8 cellular contexts compared by ENCODE assay signal in genomic region chr22:21657361-21658118, GRCh38. TPM values are rescaled to one million over a fixed set of nuclear protein-coding genes. Genes with fewer than 3 reads are reported as not detected.
DNase-seq lines count a peak whose midpoint lies in the region; ATAC-seq lines count a peak whose summit lies in the region.

No MANE protein-coding gene starts in this region.

- peak overlapping the region; percentile 75 for H2AFZ ChIP-seq in ACC112 (ENCODE audit: low read length, unreplicated experiment)

- H3K36me3 Mint-ChIP-seq in activated CD4-positive, alpha-beta T cell treated with anti-CD3 and anti-CD28 coated beads for 36 hours (ENCODE audit: low read depth): peaks cover 10% of the 10 kb centered on the region

- WGBS in mesodermal cell (ENCODE audit: insufficient coverage in 2 of 2), 2 experiments: 1% methylated on average over 58 to 60 of the region's 86 CpGs

- H3K4me1 Mint-ChIP-seq in activated CD4-positive, alpha-beta T cell treated with anti-CD3 and anti-CD28 coated beads for 36 hours: peaks cover 13% of the 10 kb centered on the region

- H3K36me3 ChIP-seq in ACC112 (ENCODE audit: insufficient read depth, low read length) (no peaks in the 10 kb centered on the region), mesodermal cell (ENCODE audit: control insufficient read depth, insufficient read depth, low read length) (peaks cover 22% of the 10 kb centered on the region)

- ATAC-seq in GM18858 (IDR thresholded peaks at IDR 0.05; ENCODE audit: unreplicated experiment) (peak; percentile 52), HG03175 (IDR thresholded peaks at IDR 0.05; ENCODE audit: unreplicated experiment) (peak; percentile 65)
- ATAC-seq in activated CD4-positive, alpha-beta T cell treated with anti-CD3 and anti-CD28 coated beads for 36 hours: peak; percentile 92

- H3K9me3 ChIP-seq in mesodermal cell (ENCODE audit: control insufficient read depth, low read length): no peaks in the 10 kb centered on the region

- H3K4me1 ChIP-seq in ACC112 (ENCODE audit: control insufficient read depth, insufficient read depth, low read length, unreplicated experiment) (peaks cover 4% of the 10 kb centered on the region), mesodermal cell (ENCODE audit: control insufficient read depth, insufficient read depth, low read length, poor library complexity, severe bottlenecking) (peaks cover 5% of the 10 kb centered on the region)

- H3K27me3 ChIP-seq in ACC112 (ENCODE audit: insufficient read depth, low read length): no peaks in the 10 kb centered on the region

- POLR2A ChIA-PET in activated CD4-positive, alpha-beta T cell treated with anti-CD3 and anti-CD28 coated beads for 36 hours (lab: Charles Lee): interaction anchor here (0.6 kb wide), 1 partner anchor 11 kb away, joined by 4 read pairs; no protein-coding TSS in a partner anchor

- H3K27ac ChIP-seq in ACC112 (ENCODE audit: low read depth, low read length) (no peak overlapping the region), mesodermal cell (ENCODE audit: low read depth, low read length, severe bottlenecking) (peak overlapping the region; percentile 53)

- H3K27ac Mint-ChIP-seq in activated CD4-positive, alpha-beta T cell treated with anti-CD3 and anti-CD28 coated beads for 36 hours: peak overlapping the region; percentile 31

- peak overlapping the region; percentile 76 for H3K4me3 Mint-ChIP-seq in activated CD4-positive, alpha-beta T cell treated with anti-CD3 and anti-CD28 coated beads for 36 hours

- DNase-seq in NCI-H524 (lab: John Stamatoyannopoulos, UW) (peak; percentile 84 to 91), ecto neural progenitor cell (ENCODE audit: low spot score) (peak; percentile 91)
- peak; percentile 88 for DNase-seq in activated CD4-positive, alpha-beta T cell treated with anti-CD3 and anti-CD28 coated beads for 36 hours
- DNase-seq in stimulated activated CD8-positive, alpha-beta memory T cell treated with anti-CD3 and anti-CD28 coated beads, Interleukin-4, amount 100 ng/mL, for 24 hours (ENCODE audit: low read depth): peak; percentile 75

- intact Hi-C loops in activated CD4-positive, alpha-beta T cell treated with anti-CD3 and anti-CD28 coated beads for 36 hours (cut with DNase I, micrococcal nuclease): loop anchor here in 1 of 2 experiments (1.0 to 2.0 kb wide), 4 partner anchors 9 to 295 kb away; partner anchors contain the start of genes PPIL2, PPM1F, YDJC and YPEL1

- no peaks in the 10 kb centered on the region for H3K27me3 Mint-ChIP-seq in activated CD4-positive, alpha-beta T cell treated with anti-CD3 and anti-CD28 coated beads for 36 hours

- H3K9me3 Mint-ChIP-seq in activated CD4-positive, alpha-beta T cell treated with anti-CD3 and anti-CD28 coated beads for 36 hours (ENCODE audit: low read depth): no peaks in the 10 kb centered on the region

- CTCF ChIA-PET in activated CD4-positive, alpha-beta T cell treated with anti-CD3 and anti-CD28 coated beads for 36 hours (lab: Charles Lee): interaction anchor here (0.9 to 1.8 kb wide), 5 partner anchors 11 to 28 kb away, joined by 3 to 10 read pairs (median 5); partner anchors contain the start of genes SDF2L1 and YDJC

- no peaks in the 10 kb centered on the region for H3K79me2 ChIP-seq in ACC112 (ENCODE audit: control insufficient read depth, insufficient read depth, low read length, unreplicated experiment)

- peak overlapping the region; percentile 75 for H3K4me3 ChIP-seq in ACC112 (ENCODE audit: low read depth, low read length)
- peak overlapping the region; percentile 44 for H3K4me3 ChIP-seq in mesodermal cell (ENCODE audit: extremely low read depth, insufficient read depth, low read length, poor library complexity, severe bottlenecking)

RNA-seq across cellular contexts. Expression of gene PPIL2, which starts 8.3 kb away (rescaled TPM):
- 10 to 100 TPM; 42.8 to 57.7 TPM for total RNA-seq in activated CD4-positive, alpha-beta T cell treated with anti-CD3 and anti-CD28 coated beads for 36 hours
- polyA plus RNA-seq in mesodermal cell (2013, experiment 1 of 2): 30.2 TPM
- polyA plus RNA-seq in mesodermal cell (2013, experiment 2 of 2): 27.8 TPM

RNA-seq across cellular contexts. Expression of gene SDF2L1, which starts 15.4 kb away (rescaled TPM):
- 10 to 100 TPM; 13.7 to 32.8 TPM for total RNA-seq in activated CD4-positive, alpha-beta T cell treated with anti-CD3 and anti-CD28 coated beads for 36 hours
- 35.1 TPM for polyA plus RNA-seq in mesodermal cell (2013, experiment 1 of 2)
- polyA plus RNA-seq in mesodermal cell (2013, experiment 2 of 2): 28.8 TPM

RNA-seq across cellular contexts. Expression of gene CCDC116, which starts 25.0 kb away (rescaled TPM):
- total RNA-seq in activated CD4-positive, alpha-beta T cell treated with anti-CD3 and anti-CD28 coated beads for 36 hours: under 1 TPM; 0.23 to 0.33 TPM
- polyA plus RNA-seq in mesodermal cell (2013, experiment 1 of 2): 0.18 TPM
- 0.30 TPM for polyA plus RNA-seq in mesodermal cell (2013, experiment 2 of 2)

RNA-seq across cellular contexts. Expression of gene YDJC, which starts 27.7 kb away (rescaled TPM):
- 10 to 100 TPM; 43.4 to 54.0 TPM for total RNA-seq in activated CD4-positive, alpha-beta T cell treated with anti-CD3 and anti-CD28 coated beads for 36 hours
- 12.3 TPM for polyA plus RNA-seq in mesodermal cell (2013, experiment 1 of 2)
- 10.1 TPM for polyA plus RNA-seq in mesodermal cell (2013, experiment 2 of 2)
